In the genomic region with DNA sequence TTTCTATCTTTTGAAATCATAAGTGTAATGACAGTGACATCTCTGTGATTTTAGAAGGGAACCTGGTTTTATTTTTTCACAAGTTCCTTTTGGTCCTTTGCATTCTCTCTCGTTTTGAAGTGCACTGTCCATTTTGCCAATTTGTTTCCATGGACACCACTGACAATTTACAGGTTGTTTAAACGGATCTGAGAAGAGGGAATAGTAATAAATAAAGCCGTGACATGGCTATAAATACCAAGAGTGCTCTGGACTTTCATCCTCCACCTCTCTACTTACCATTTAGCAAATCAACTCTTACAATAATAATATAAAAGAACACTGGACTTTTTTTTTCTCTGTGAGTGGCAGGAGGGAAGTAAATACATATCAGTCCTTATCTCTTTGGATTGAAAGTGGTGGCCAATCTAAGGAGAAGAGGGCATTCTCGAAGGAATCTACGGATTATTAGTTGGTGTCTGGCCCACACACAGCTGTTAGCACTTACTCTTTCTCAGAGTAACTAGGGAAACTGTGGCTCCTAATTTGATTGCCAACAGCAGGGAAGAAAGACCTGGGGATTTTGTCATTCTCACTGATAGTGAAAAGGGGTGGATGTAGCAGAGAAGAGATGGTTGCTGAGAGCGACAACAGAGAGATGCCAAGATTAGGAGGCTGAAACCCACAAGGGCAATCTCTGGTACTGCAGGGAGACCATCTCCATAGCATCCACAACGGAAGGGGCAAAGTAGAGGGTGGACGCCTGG, we compare ENCODE assay signal across 15 cellular contexts.
"Had no signal": no experiment of that assay in that cellular context is flagged by ENCODE, and none has a peak within 500 bp of the region (broad histone marks: within the 10 kb centered on the region; RNA-seq: fewer than 3 reads in every experiment).

No MANE protein-coding gene starts in this region.

- H3K27ac ChIP-seq: tibial artery had no signal

- H3K4me1 Mint-ChIP-seq: activated B cell treated with CpG ODN at 0.5 μM for 24 hours; activated CD4-positive, alpha-beta memory T cell treated with anti-CD3 and anti-CD28 coated beads, Interleukin-2, amount 10 ng/mL, durations not matched to agents 7 days and 5 days; activated CD8-positive, alpha-beta memory T cell treated with anti-CD3 and anti-CD28 coated beads, Interleukin-2, amount 10 ng/mL, durations not matched to agents 7 days and 5 days had no signal

- H3K4me3 Mint-ChIP-seq: activated B cell treated with CpG ODN at 0.5 μM for 24 hours; activated CD4-positive, alpha-beta memory T cell treated with anti-CD3 and anti-CD28 coated beads, Interleukin-2, amount 10 ng/mL, durations not matched to agents 7 days and 5 days; activated CD8-positive, alpha-beta memory T cell treated with anti-CD3 and anti-CD28 coated beads, Interleukin-2, amount 10 ng/mL, durations not matched to agents 7 days and 5 days; activated naive CD8-positive, alpha-beta T cell; neural crest cell had no signal

- H3K4me1 ChIP-seq: tibial artery had no signal

- H3K27me3 Mint-ChIP-seq: activated B cell treated with CpG ODN at 0.5 μM for 24 hours; activated CD4-positive, alpha-beta memory T cell treated with anti-CD3 and anti-CD28 coated beads, Interleukin-2, amount 10 ng/mL, durations not matched to agents 7 days and 5 days; activated CD8-positive, alpha-beta memory T cell treated with anti-CD3 and anti-CD28 coated beads, Interleukin-2, amount 10 ng/mL, durations not matched to agents 7 days and 5 days; activated naive CD8-positive, alpha-beta T cell had no signal

- ATAC-seq: activated CD8-positive, alpha-beta memory T cell treated with anti-CD3 and anti-CD28 coated beads, Interleukin-2, amount 10 ng/mL, durations not matched to agents 7 days and 5 days; left lobe of liver had no signal

- H3K9me3 Mint-ChIP-seq: activated B cell treated with CpG ODN at 0.5 μM for 24 hours, neural crest cell had no signal

- FAIRE-seq: keratinocyte had no signal

- H3K4me3 ChIP-seq: tibial artery had no signal

- DNase-seq: activated B cell treated with CpG ODN at 0.5 μM for 24 hours; activated CD4-positive, alpha-beta memory T cell treated with anti-CD3 and anti-CD28 coated beads, Interleukin-2, amount 10 ng/mL, durations not matched to agents 7 days and 5 days; activated CD4-positive, alpha-beta T cell treated with anti-CD3 and anti-CD28 coated beads for 4 hours; activated CD8-positive, alpha-beta memory T cell treated with anti-CD3 and anti-CD28 coated beads, Interleukin-2, amount 10 ng/mL, durations not matched to agents 7 days and 5 days; effector memory CD4-positive, alpha-beta T cell; hippocampal formation; stimulated activated CD4-positive, alpha-beta T cell treated with anti-CD3 and anti-CD28 coated beads, Interleukin-12 subunit alpha, Interleukin-12 subunit beta, amount 100 ng/mL, for 4 hours; stimulated activated CD4-positive, alpha-beta T cell treated with anti-CD3 and anti-CD28 coated beads, Interleukin-1b, Interleukin-23, amount 100 ng/mL, for 48 hours; stimulated activated naive CD4-positive, alpha-beta T cell treated with Interleukin-2 at 50 U/mL for 16 hours; T-helper 9 cell; tibial artery had no signal

- H3K9me3 ChIP-seq: tibial artery had no signal

- H3K36me3 ChIP-seq: tibial artery had no signal

- H3K27ac Mint-ChIP-seq: activated B cell treated with CpG ODN at 0.5 μM for 24 hours; activated CD4-positive, alpha-beta memory T cell treated with anti-CD3 and anti-CD28 coated beads, Interleukin-2, amount 10 ng/mL, durations not matched to agents 7 days and 5 days; activated CD8-positive, alpha-beta memory T cell treated with anti-CD3 and anti-CD28 coated beads, Interleukin-2, amount 10 ng/mL, durations not matched to agents 7 days and 5 days; activated naive CD8-positive, alpha-beta T cell had no signal

- H3K36me3 Mint-ChIP-seq: activated CD8-positive, alpha-beta memory T cell treated with anti-CD3 and anti-CD28 coated beads, Interleukin-2, amount 10 ng/mL, durations not matched to agents 7 days and 5 days; activated naive CD8-positive, alpha-beta T cell had no signal
